ENCODE assay signal across 1 cellular context in genomic region chr11:111808063-111808588, GRCh38.
TF ChIP-seq lines count a peak whose summit lies in the region.

No MANE protein-coding gene starts in this region.

TF ChIP-seq in HepG2, 621 proteins besides CTCF, POLR2A, EP300 and RAD21:
- TF ChIP-seq, protein P1, sequence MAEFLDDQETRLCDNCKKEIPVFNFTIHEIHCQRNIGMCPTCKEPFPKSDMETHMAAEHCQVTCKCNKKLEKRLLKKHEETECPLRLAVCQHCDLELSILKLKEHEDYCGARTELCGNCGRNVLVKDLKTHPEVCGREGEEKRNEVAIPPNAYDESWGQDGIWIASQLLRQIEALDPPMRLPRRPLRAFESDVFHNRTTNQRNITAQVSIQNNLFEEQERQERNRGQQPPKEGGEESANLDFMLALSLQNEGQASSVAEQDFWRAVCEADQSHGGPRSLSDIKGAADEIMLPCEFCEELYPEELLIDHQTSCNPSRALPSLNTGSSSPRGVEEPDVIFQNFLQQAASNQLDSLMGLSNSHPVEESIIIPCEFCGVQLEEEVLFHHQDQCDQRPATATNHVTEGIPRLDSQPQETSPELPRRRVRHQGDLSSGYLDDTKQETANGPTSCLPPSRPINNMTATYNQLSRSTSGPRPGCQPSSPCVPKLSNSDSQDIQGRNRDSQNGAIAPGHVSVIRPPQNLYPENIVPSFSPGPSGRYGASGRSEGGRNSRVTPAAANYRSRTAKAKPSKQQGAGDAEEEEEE (CRISPR knock-in tag; IDR thresholded peaks at IDR 0.05; ENCODE audit: borderline replicate concordance), result no peak
- no peak for TF ChIP-seq ZNF646 (CRISPR knock-in tag; IDR thresholded peaks at IDR 0.05)
- no peak for TF ChIP-seq PBX2 (CRISPR knock-in tag; IDR thresholded peaks at IDR 0.05)
- TF ChIP-seq ZNF781 (CRISPR knock-in tag; IDR thresholded peaks at IDR 0.05; ENCODE audit: borderline replicate concordance, not compliant biosample characterization), result no peak
- TF ChIP-seq TSC22D2 (CRISPR knock-in tag; IDR thresholded peaks at IDR 0.05; ENCODE audit: borderline replicate concordance), result no peak
- TF ChIP-seq MBNL3 (CRISPR knock-in tag; conservative IDR thresholded peaks at IDR 0.05), result no peak
- no peak for TF ChIP-seq REPIN1 (CRISPR knock-in tag; IDR thresholded peaks at IDR 0.05; ENCODE audit: borderline replicate concordance, low read depth)
- TF ChIP-seq ZNF558 (CRISPR knock-in tag; IDR thresholded peaks at IDR 0.05; ENCODE audit: borderline replicate concordance), result no peak
- TF ChIP-seq ZMYM3 (CRISPR knock-in tag; IDR thresholded peaks at IDR 0.05), result no peak
- TF ChIP-seq ZFP1 (CRISPR knock-in tag; IDR thresholded peaks at IDR 0.05), result no peak
- TF ChIP-seq, protein P2, sequence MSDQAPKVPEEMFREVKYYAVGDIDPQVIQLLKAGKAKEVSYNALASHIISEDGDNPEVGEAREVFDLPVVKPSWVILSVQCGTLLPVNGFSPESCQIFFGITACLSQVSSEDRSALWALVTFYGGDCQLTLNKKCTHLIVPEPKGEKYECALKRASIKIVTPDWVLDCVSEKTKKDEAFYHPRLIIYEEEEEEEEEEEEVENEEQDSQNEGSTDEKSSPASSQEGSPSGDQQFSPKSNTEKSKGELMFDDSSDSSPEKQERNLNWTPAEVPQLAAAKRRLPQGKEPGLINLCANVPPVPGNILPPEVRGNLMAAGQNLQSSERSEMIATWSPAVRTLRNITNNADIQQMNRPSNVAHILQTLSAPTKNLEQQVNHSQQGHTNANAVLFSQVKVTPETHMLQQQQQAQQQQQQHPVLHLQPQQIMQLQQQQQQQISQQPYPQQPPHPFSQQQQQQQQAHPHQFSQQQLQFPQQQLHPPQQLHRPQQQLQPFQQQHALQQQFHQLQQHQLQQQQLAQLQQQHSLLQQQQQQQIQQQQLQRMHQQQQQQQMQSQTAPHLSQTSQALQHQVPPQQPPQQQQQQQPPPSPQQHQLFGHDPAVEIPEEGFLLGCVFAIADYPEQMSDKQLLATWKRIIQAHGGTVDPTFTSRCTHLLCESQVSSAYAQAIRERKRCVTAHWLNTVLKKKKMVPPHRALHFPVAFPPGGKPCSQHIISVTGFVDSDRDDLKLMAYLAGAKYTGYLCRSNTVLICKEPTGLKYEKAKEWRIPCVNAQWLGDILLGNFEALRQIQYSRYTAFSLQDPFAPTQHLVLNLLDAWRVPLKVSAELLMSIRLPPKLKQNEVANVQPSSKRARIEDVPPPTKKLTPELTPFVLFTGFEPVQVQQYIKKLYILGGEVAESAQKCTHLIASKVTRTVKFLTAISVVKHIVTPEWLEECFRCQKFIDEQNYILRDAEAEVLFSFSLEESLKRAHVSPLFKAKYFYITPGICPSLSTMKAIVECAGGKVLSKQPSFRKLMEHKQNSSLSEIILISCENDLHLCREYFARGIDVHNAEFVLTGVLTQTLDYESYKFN (CRISPR knock-in tag; conservative IDR thresholded peaks at IDR 0.05), result no peak
